In genomic region chr11:61679893-61680621, GRCh38 we compare ENCODE assay signal across 8 cellular contexts. TPM values are rescaled to one million over a fixed set of nuclear protein-coding genes. Genes with fewer than 3 reads are reported as not detected.
DNase-seq lines count a peak whose midpoint lies in the region; ATAC-seq and TF ChIP-seq lines count a peak whose summit lies in the region.

Gene DAGLA (plus strand): TSS chr11:61680391. CDS start chr11:61720156, 39,765 bp downstream.

- H3K27ac ChIP-seq in A673 (ENCODE audit: low read depth, low read length, poor library complexity, severe bottlenecking) (no peak within 1 kb of the TSS), WERI-Rb-1 (0 out of 2 replicates have a peak within 1 kb of the TSS, but pooled peaks have one; percentile 1), mammary epithelial cell (ENCODE audit: insufficient read depth, low read depth, low read length) (no peak within 1 kb of the TSS)

- H3K4me1 ChIP-seq in A673 (ENCODE audit: insufficient read depth, low read length, poor library complexity, severe bottlenecking) (peaks cover 15% of the 10 kb centered on the region), mammary epithelial cell (ENCODE audit: insufficient read depth, low read length) (peaks cover 4% of the 10 kb centered on the region)

- no peak within 1 kb of the TSS for H3K9ac ChIP-seq in mammary epithelial cell (ENCODE audit: insufficient read depth, low read length)

- peak within 1 kb of the TSS; percentile 88 for H2AFZ ChIP-seq in mammary epithelial cell (ENCODE audit: low read depth, low read length)

- DNase-seq in A673 (ENCODE audit: low spot score): peak; percentile 85
- peak; percentile 74 for DNase-seq in NCI-H1092 treated with DMSO at 0.1 percent for 48 hours (lab: John Stamatoyannopoulos, UW)
- DNase-seq in WERI-Rb-1: peak; percentile 61
- DNase-seq in mammary epithelial cell: peak; percentile 33
- peak; percentile 81 for DNase-seq in inferior parietal cortex (ENCODE audit: extremely low spot score)
- DNase-seq in stimulated activated CD4-positive, alpha-beta T cell treated with anti-CD3 and anti-CD28 coated beads, Interleukin-12 subunit alpha, Interleukin-12 subunit beta, amount 100 ng/mL, for 4 hours: peak; percentile 75

- H4K20me1 ChIP-seq in mammary epithelial cell (ENCODE audit: insufficient read depth, low read length): no peaks in the 10 kb centered on the region

- H3K79me2 ChIP-seq in mammary epithelial cell (ENCODE audit: insufficient read depth, low read length): no peaks in the 10 kb centered on the region

- WGBS in mammary epithelial cell (ENCODE audit: low coverage, missing lambda C conversion rate): 4% methylated on average over 25 of the region's 84 CpGs

- peak within 1 kb of the TSS; percentile 95 for H3K4me2 ChIP-seq in mammary epithelial cell (ENCODE audit: insufficient read depth, low read depth, low read length)

- ATAC-seq in GM18868 (IDR thresholded peaks at IDR 0.05; ENCODE audit: unreplicated experiment) (peak; percentile 64), GM21717 (IDR thresholded peaks at IDR 0.05; ENCODE audit: unreplicated experiment) (no peak)

- in situ Hi-C loops in mammary epithelial cell (cut with MboI; ENCODE audit: low sequenced_read_pairs in 2 of 2): loop anchor here (5.0 kb wide), 2 partner anchors 52 to 57 kb away; no protein-coding TSS in a partner anchor

- dilution Hi-C loops in mammary epithelial cell (cut with HindIII; ENCODE audit: low sequenced_read_pairs): loop anchor here (5.0 kb wide), 5 partner anchors 33 to 232 kb away; no protein-coding TSS in a partner anchor

- TF ChIP-seq CTCF in A673 (conservative IDR thresholded peaks at IDR 0.05; ENCODE audit: low read depth, low read length): peak; percentile 89
- peak; percentile 91 for TF ChIP-seq CTCF in WERI-Rb-1 (IDR thresholded peaks at IDR 0.05; ENCODE audit: low read depth, low read length)
- peak; percentile 67 to 85 for TF ChIP-seq CTCF in mammary epithelial cell (conservative IDR thresholded peaks at IDR 0.05 in 1 of 2, IDR thresholded peaks at IDR 0.05 in 1 of 2; ENCODE audit: extremely low read depth in 1 of 2, insufficient read depth in 1 of 2, low read depth in 1 of 2, low read length in 2 of 2)

- POLR2A ChIA-PET in A673 (lab: Charles Lee; ENCODE audit: low non-redundant PET): no interaction called here

- H3K27me3 ChIP-seq in A673 (replicated peaks; ENCODE audit: insufficient read depth, low read depth, low read length, poor library complexity): peaks cover 22% of the 10 kb centered on the region
- H3K27me3 ChIP-seq in WERI-Rb-1 (ENCODE audit: insufficient read depth, low read depth, severe bottlenecking): no peaks in the 10 kb centered on the region
- peaks cover 8% of the 10 kb centered on the region for H3K27me3 ChIP-seq in mammary epithelial cell (ENCODE audit: insufficient read depth, low read length)

- CTCF ChIA-PET in A673 (lab: Charles Lee): no interaction called here
- CTCF ChIA-PET in mammary epithelial cell (lab: Charles Lee; ENCODE audit: low non-redundant PET): no interaction called here

- H3K9me3 ChIP-seq in A673 (ENCODE audit: low read depth, low read length, poor library complexity, severe bottlenecking) (no peaks in the 10 kb centered on the region), WERI-Rb-1 (ENCODE audit: severe bottlenecking) (no peaks in the 10 kb centered on the region), mammary epithelial cell (replicated peaks; ENCODE audit: insufficient read depth, low read length) (no peaks in the 10 kb centered on the region)

- intact Hi-C loops in A673 (cut with micrococcal nuclease; ENCODE audit: unreplicated experiment) (loop anchor here (1.0 kb wide), 2 partner anchors 38 to 53 kb away; no protein-coding TSS in a partner anchor), mammary epithelial cell (cut with micrococcal nuclease) (loop anchor here (1.0 kb wide), 1 partner anchor 53 kb away; no protein-coding TSS in a partner anchor)

- no TSS peak for BruUV-seq in A673 (replicated peaks; lab: Mats Ljungman, UMichigan)
- BruUV-seq in mammary epithelial cell (replicated peaks; lab: Mats Ljungman, UMichigan): no TSS peak

- H3K36me3 ChIP-seq in A673 (ENCODE audit: insufficient read depth, low read length, poor library complexity, severe bottlenecking) (no peaks in the 10 kb centered on the region), WERI-Rb-1 (no peaks in the 10 kb centered on the region), mammary epithelial cell (ENCODE audit: insufficient read depth, low read length) (no peaks in the 10 kb centered on the region)

- peak within 1 kb of the TSS; percentile 47 for H3K4me3 ChIP-seq in A673 (ENCODE audit: low read depth, low read length, poor library complexity, severe bottlenecking)
- H3K4me3 ChIP-seq in WERI-Rb-1 (ENCODE audit: low read depth, low read length): peak within 1 kb of the TSS; percentile 39
- peak within 1 kb of the TSS in 2 of 3 experiments; percentile 45 to 52 for H3K4me3 ChIP-seq in mammary epithelial cell (replicated peaks in 1 of 3; ENCODE audit: insufficient read depth in 1 of 3, low read depth in 2 of 3, low read length in 3 of 3)

RNA-seq across cellular contexts. Expression of gene DAGLA, which starts in this region (rescaled TPM):
- 10.9 and 11.0 TPM in 2 replicates for total RNA-seq in A673 (2021)
- total RNA-seq in mammary epithelial cell: under 1 TPM; 0.33 to 0.67 TPM
- 0.08 TPM for polyA plus RNA-seq in mammary epithelial cell
- not detected for polyA minus RNA-seq in mammary epithelial cell

Comparison
In these comparisons a context has a peak if more than half of its experiments do, and no peak if none do; other contexts are left out.
1. Peak in DNase-seq, H3K4me3 ChIP-seq and H3K4me2 ChIP-seq in mammary epithelial cell; RNA of the gene not detected or under 1 TPM.
2. DNase-seq: peak in every context shown above with its lines; median percentile 85 in A673; 81 in inferior parietal cortex; 75 in stimulated activated CD4-positive, alpha-beta T cell treated with anti-CD3 and anti-CD28 coated beads, Interleukin-12 subunit alpha, Interleukin-12 subunit beta, amount 100 ng/mL, for 4 hours; 74 in NCI-H1092 treated with DMSO at 0.1 percent for 48 hours; 61 in WERI-Rb-1; 33 in mammary epithelial cell.